ENCODE assay signal across 1 cellular context in the genomic region with DNA sequence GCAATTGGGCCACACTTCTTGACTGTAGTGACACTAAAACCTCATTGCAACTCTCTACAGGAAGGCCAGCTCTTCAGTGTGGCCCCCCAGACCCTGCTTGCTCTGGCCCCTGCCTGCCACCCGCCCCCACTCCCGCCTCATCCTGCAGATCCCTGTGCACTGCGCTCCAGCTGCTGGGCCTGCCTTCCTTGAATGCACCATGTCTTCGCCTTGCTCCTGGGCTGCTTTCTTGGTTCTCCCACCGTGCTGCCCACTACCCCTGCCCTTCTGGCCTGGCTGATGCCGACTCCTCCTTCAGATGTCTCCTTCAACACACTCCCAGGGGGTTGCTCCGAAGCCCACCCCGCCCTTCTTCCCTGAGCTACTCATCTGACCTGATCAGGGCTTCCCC.
TF ChIP-seq lines count a peak whose summit lies in the region.

No MANE protein-coding gene starts in this region.

TF ChIP-seq in HCT116, 20 proteins besides CTCF, POLR2A, EP300 and RAD21 (continued from another document):
- TF ChIP-seq REST (IDR thresholded peaks at IDR 0.05; ENCODE audit: low read depth) (no peak), ZNF274 (IDR thresholded peaks at IDR 0.05; ENCODE audit: low read depth, low read length) (no peak), CEBPB (IDR thresholded peaks at IDR 0.05; ENCODE audit: low read depth) (no peak)
